In the genomic region with DNA sequence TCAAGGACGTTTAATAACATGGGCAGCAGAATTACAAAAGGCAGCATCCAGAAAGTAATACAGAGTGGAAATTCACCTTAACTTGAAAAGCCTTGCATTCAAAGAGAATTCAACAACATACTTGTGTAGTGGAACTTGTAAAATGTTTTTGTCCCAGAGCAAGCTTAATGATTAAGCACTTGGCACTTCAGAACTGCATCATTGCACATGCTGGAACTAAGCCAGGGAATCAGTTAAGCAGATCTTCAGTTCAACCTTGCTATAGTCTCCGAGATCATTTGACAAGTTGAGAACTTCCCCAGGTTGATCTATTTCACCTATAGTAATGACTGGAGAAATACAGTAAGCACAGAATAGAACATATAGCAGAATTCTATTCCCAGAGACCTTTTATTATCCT, we compare ENCODE assay signal across 30 cellular contexts.
DNase-seq lines count a peak whose midpoint lies in the region; ATAC-seq and TF ChIP-seq lines count a peak whose summit lies in the region.
"Had no signal": no experiment of that assay in that cellular context is flagged by ENCODE, and none has a peak within 500 bp of the region (broad histone marks: within the 10 kb centered on the region; RNA-seq: fewer than 3 reads in every experiment).

No MANE protein-coding gene starts in this region.

- TF ChIP-seq EP300 in Ishikawa (IDR thresholded peaks at IDR 0.05; ENCODE audit: borderline replicate concordance) = no peak

- TF ChIP-seq POLR2A in heart left ventricle (IDR thresholded peaks at IDR 0.05) = no peak

- 45 to 57% (median 46%) methylated on average over 2 of the region's 2 CpGs for WGBS in heart left ventricle, 4 donors

- H3K4me3 ChIP-seq in astrocyte of the cerebellum (ENCODE audit: low read depth, low read length) = no peak overlapping the region
- H3K4me3 ChIP-seq in heart left ventricle = no peak overlapping the region
- H3K4me3 ChIP-seq: esophagus muscularis mucosa, GM23248, left ventricle myocardium inferior, pancreas had no signal

- intact Hi-C loops in heart left ventricle (cut with DNase I) = no loop called here

- H3K9me3 ChIP-seq in heart left ventricle = no peaks in the 10 kb centered on the region
- H3K9me3 ChIP-seq: esophagus muscularis mucosa, left ventricle myocardium inferior, pancreas had no signal

- no peaks in the 10 kb centered on the region for H3K27me3 ChIP-seq in heart left ventricle
- H3K27me3 ChIP-seq: esophagus muscularis mucosa, pancreas had no signal

- TF ChIP-seq RAD21 in Ishikawa (IDR thresholded peaks at IDR 0.05; ENCODE audit: low read depth) = no peak

- no peak for ATAC-seq in GM18519 (IDR thresholded peaks at IDR 0.05; ENCODE audit: low FRiP score, unreplicated experiment)
- ATAC-seq in heart left ventricle = no peak
- ATAC-seq: activated naive CD8-positive, alpha-beta T cell treated with anti-CD3 and anti-CD28 coated beads, Interleukin-2, amount 50 U/mL, for 24 hours; pancreas had no signal

- no peak overlapping the region for H3K27ac ChIP-seq in heart left ventricle
- H3K27ac ChIP-seq: esophagus muscularis mucosa, GM23248, left ventricle myocardium inferior, pancreas had no signal

- TF ChIP-seq CTCF in astrocyte of the cerebellum (IDR thresholded peaks at IDR 0.05; ENCODE audit: low read depth, low read length, missing control alignments) (no peak), heart left ventricle (IDR thresholded peaks at IDR 0.05) (no peak)

- no peaks in the 10 kb centered on the region for H3K36me3 ChIP-seq in heart left ventricle
- H3K36me3 ChIP-seq: esophagus muscularis mucosa, left ventricle myocardium inferior, pancreas had no signal

- no peaks in the 10 kb centered on the region for H3K4me1 ChIP-seq in heart left ventricle
- H3K4me1 ChIP-seq: esophagus muscularis mucosa, left ventricle myocardium inferior, pancreas had no signal

- peak; percentile 93 for DNase-seq in ACHN
- DNase-seq in astrocyte of the cerebellum (ENCODE audit: low read depth) = peak; percentile 0
- DNase-seq in kidney glomerular epithelial cell (lab: John Stamatoyannopoulos, UW) = peak; percentile 86
- DNase-seq in heart left ventricle = no peak
- no peak for DNase-seq in activated CD4-positive, CD25-positive, alpha-beta regulatory T cell treated with anti-CD3 and anti-CD28 coated beads, Interleukin-2, amount 50 U/mL, for 72 hours
- DNase-seq in COLO829 (ENCODE audit: low spot score) = no peak
- DNase-seq: activated CD4-positive, alpha-beta memory T cell treated with anti-CD3 and anti-CD28 coated beads, Interleukin-2, amount 10 ng/mL, durations not matched to agents 7 days and 5 days; activated CD4-positive, alpha-beta T cell treated with anti-CD3 and anti-CD28 coated beads for 1 hour; activated CD8-positive, alpha-beta memory T cell treated with anti-CD3 and anti-CD28 coated beads, Interleukin-2, amount 50 U/mL, for 4 hours; activated naive CD4-positive, alpha-beta T cell; activated naive CD8-positive, alpha-beta T cell treated with anti-CD3 and anti-CD28 coated beads, Interleukin-2, amount 50 U/mL, for 24 hours; AML-193; CD4-positive, CD25-positive, alpha-beta regulatory T cell; foreskin melanocyte; GM23248; hippocampal formation; Kasumi-1; left ventricle myocardium inferior; mesendoderm; NCI-H1417 treated with DMSO at 0.1 percent for 48 hours; NCI-H2081 treated with DMSO at 0.1 percent for 48 hours; NCI-H510A; pancreas; retina; SHP77; small intestine; stimulated activated CD4-positive, alpha-beta T cell treated with anti-CD3 and anti-CD28 coated beads, Interleukin-2, amount 100 ng/mL, for 24 hours had no signal

- in situ Hi-C loops in ACHN (cut with HindIII; ENCODE audit: low pct_ligation_motif_present, low pct_unique_long_range_greater_than_20kb, low sequenced_read_pairs) = no loop called here
- in situ Hi-C loops in astrocyte of the cerebellum (cut with HindIII; ENCODE audit: low sequenced_read_pairs) = no loop called here

TF ChIP-seq in Ishikawa, 13 proteins besides CTCF, POLR2A, EP300 and RAD21:
- TF ChIP-seq, protein P1, sequence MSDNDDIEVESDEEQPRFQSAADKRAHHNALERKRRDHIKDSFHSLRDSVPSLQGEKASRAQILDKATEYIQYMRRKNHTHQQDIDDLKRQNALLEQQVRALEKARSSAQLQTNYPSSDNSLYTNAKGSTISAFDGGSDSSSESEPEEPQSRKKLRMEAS (IDR thresholded peaks at IDR 0.05) = no peak
- no peak for TF ChIP-seq FOXM1 (IDR thresholded peaks at IDR 0.05; ENCODE audit: borderline replicate concordance, low read depth)
- TF ChIP-seq TAF1 (IDR thresholded peaks at IDR 0.05; ENCODE audit: low read depth) = no peak
- TF ChIP-seq ZBTB7A (IDR thresholded peaks at IDR 0.05; ENCODE audit: low read depth) = no peak
- 0 out of 2 replicates have a peak, but pooled peaks have one; percentile 22 for TF ChIP-seq NFIC (IDR thresholded peaks at IDR 0.05)
- TF ChIP-seq, protein P2, sequence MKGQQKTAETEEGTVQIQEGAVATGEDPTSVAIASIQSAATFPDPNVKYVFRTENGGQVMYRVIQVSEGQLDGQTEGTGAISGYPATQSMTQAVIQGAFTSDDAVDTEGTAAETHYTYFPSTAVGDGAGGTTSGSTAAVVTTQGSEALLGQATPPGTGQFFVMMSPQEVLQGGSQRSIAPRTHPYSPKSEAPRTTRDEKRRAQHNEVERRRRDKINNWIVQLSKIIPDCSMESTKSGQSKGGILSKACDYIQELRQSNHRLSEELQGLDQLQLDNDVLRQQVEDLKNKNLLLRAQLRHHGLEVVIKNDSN (IDR thresholded peaks at IDR 0.05) = no peak

Comparison
In these comparisons a context has a peak if more than half of its experiments do, and no peak if none do; other contexts are left out.
1. DNase-seq: peak in ACHN (single experiment), astrocyte of the cerebellum (single experiment) and kidney glomerular epithelial cell (single experiment); none in heart left ventricle (0 of 5), activated CD4-positive, CD25-positive, alpha-beta regulatory T cell treated with anti-CD3 and anti-CD28 coated beads, Interleukin-2, amount 50 U/mL, for 72 hours (single experiment) and COLO829 (single experiment).